ENCODE assay signal across 12 cellular contexts in genomic region chr11:115548878-115549528, GRCh38.
DNase-seq lines count a peak whose midpoint lies in the region; ATAC-seq and TF ChIP-seq lines count a peak whose summit lies in the region.
"Had no signal": no experiment of that assay in that cellular context is flagged by ENCODE, and none has a peak within 500 bp of the region (broad histone marks: within the 10 kb centered on the region; RNA-seq: fewer than 3 reads in every experiment).

No MANE protein-coding gene starts in this region.

- H3K9me3 ChIP-seq in WERI-Rb-1 (ENCODE audit: severe bottlenecking) = no peaks in the 10 kb centered on the region
- H3K9me3 ChIP-seq: heart left ventricle, thyroid gland had no signal

- H3K36me3 ChIP-seq in WERI-Rb-1 = no peaks in the 10 kb centered on the region
- H3K36me3 ChIP-seq: heart left ventricle, thyroid gland had no signal

- no peaks in the 10 kb centered on the region for H3K27me3 ChIP-seq in WERI-Rb-1 (ENCODE audit: insufficient read depth, low read depth, severe bottlenecking)
- H3K27me3 ChIP-seq: heart left ventricle, thyroid gland had no signal

- ATAC-seq in GM21576 (IDR thresholded peaks at IDR 0.05; ENCODE audit: unreplicated experiment) = no peak
- ATAC-seq: heart left ventricle had no signal

- no peak overlapping the region for H3K27ac ChIP-seq in WERI-Rb-1
- H3K27ac ChIP-seq: heart left ventricle, parathyroid adenoma had no signal

- no peak overlapping the region for H3K4me3 ChIP-seq in WERI-Rb-1 (ENCODE audit: low read depth, low read length)
- H3K4me3 ChIP-seq: heart left ventricle, thyroid gland had no signal

- DNase-seq in NCI-H510A (lab: John Stamatoyannopoulos, UW) = peak; percentile 27
- no peak for DNase-seq in NCI-H510A treated with DMSO at 0.1 percent for 48 hours (lab: John Stamatoyannopoulos, UW)
- peak; percentile 99 for DNase-seq in NCI-H69 (lab: John Stamatoyannopoulos, UW)
- peak; percentile 79 for DNase-seq in iPS-NIHi11 (ENCODE audit: low spot score)
- DNase-seq in kidney glomerular epithelial cell (lab: John Stamatoyannopoulos, UW) = no peak
- no peak for DNase-seq in DMS114 treated with DMSO at 0.1 percent for 48 hours (lab: John Stamatoyannopoulos, UW; ENCODE audit: unreplicated experiment)
- DNase-seq in WERI-Rb-1 = no peak
- DNase-seq: activated naive CD8-positive, alpha-beta T cell treated with anti-CD3 and anti-CD28 coated beads for 36 hours; heart left ventricle; thyroid gland had no signal

- TF ChIP-seq CTCF in WERI-Rb-1 (IDR thresholded peaks at IDR 0.05; ENCODE audit: low read depth, low read length) = no peak

Comparison
In these comparisons a context has a peak if more than half of its experiments do, and no peak if none do; other contexts are left out.
1. DNase-seq: peak in NCI-H510A (single experiment), NCI-H69 (single experiment) and iPS-NIHi11 (single experiment); none in NCI-H510A treated with DMSO at 0.1 percent for 48 hours (single experiment), kidney glomerular epithelial cell (single experiment), DMS114 treated with DMSO at 0.1 percent for 48 hours (single experiment) and WERI-Rb-1 (single experiment).